In the genomic region with DNA sequence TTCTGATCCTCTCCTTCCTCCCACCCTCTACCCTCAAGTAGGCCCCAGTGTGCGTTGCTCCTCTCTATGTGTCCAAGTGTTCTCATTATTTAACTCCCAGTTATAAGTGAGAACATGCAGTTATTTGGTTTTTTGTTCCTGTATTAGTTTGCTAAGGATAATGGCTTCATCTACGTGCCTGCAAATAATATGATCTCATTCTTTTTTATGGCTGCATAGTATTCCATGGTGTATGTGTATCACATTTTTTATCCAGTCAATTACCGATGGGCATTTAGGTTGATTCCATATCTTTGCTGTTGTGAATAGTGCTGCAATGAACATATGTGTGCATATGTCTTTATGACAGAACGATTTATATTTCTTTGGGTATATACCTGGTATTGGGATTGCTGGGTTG, we compare ENCODE assay signal across 16 cellular contexts.
A peak's percentile ranks its signal among the peaks of the same experiment; 100 is the strongest.
DNase-seq lines count a peak whose midpoint lies in the region; ATAC-seq and TF ChIP-seq lines count a peak whose summit lies in the region.
"Had no signal": no experiment of that assay in that cellular context is flagged by ENCODE, and none has a peak within 500 bp of the region (broad histone marks: within the 10 kb centered on the region; RNA-seq: fewer than 3 reads in every experiment).

No MANE protein-coding gene starts in this region.

- H3K4me1 Mint-ChIP-seq in activated CD4-positive, alpha-beta T cell treated with anti-CD3 and anti-CD28 coated beads, Interleukin-2, amount 10 ng/mL, durations not matched to agents 7 days and 5 days: peaks cover 4% of the 10 kb centered on the region
- H3K4me1 Mint-ChIP-seq: CD4-positive, alpha-beta memory T cell; H9 had no signal

- no peak for TF ChIP-seq EP300 in esophagus muscularis mucosa (IDR thresholded peaks at IDR 0.05)

- 0 out of 4 replicates have a peak, but pooled peaks cover 0 to 4% of the 10 kb centered on the region in 2 experiments for H3K79me1 ChIP-seq in IMR-90 (ENCODE audit: low read depth in 1 of 2, low read length in 2 of 2)

- no peak overlapping the region for H3K9ac ChIP-seq in IMR-90 (ENCODE audit: low read depth, low read length)
- H3K9ac ChIP-seq: BLaER1 treated with 17β-estradiol and CSF1 and Interleukin-3, amounts not matched to agents 10 nM and 100 nM had no signal

- H2BK5ac ChIP-seq in IMR-90 (ENCODE audit: low read depth, low read length, poor library complexity, severe bottlenecking): no peak overlapping the region

- POLR2A ChIA-PET in IMR-90 (lab: Charles Lee; ENCODE audit: unreplicated experiment): no interaction called here
- POLR2A ChIA-PET in activated CD4-positive, alpha-beta T cell treated with anti-CD3 and anti-CD28 coated beads, Interleukin-2, amount 10 ng/mL, durations not matched to agents 7 days and 5 days (lab: Charles Lee): no interaction called here

- H3K14ac ChIP-seq in IMR-90 (replicated peaks; ENCODE audit: low read depth, low read length): no peak overlapping the region

- dilution Hi-C loops in IMR-90 (cut with HindIII; ENCODE audit: low sequenced_read_pairs, unreplicated experiment): no loop called here

- intact Hi-C loops in IMR-90 (cut with micrococcal nuclease): loop anchor here (5.0 kb wide), 2 partner anchors 65 to 100 kb away; no protein-coding TSS in a partner anchor
- intact Hi-C loops in esophagus muscularis mucosa (cut with DNase I): loop anchor here (5.0 kb wide), 1 partner anchor 100 kb away; no protein-coding TSS in a partner anchor
- intact Hi-C loops in prostate gland (cut with DNase I): loop anchor here (10.0 kb wide), 1 partner anchor 168 kb away; no protein-coding TSS in a partner anchor
- intact Hi-C loops in vagina (cut with DNase I): loop anchor here (10.0 kb wide), 1 partner anchor 62 kb away; no protein-coding TSS in a partner anchor

- no peak overlapping the region for H3K18ac ChIP-seq in IMR-90 (ENCODE audit: low read depth, low read length)

- in situ Hi-C loops in IMR-90 (cut with MboI; ENCODE audit: low sequenced_read_pairs): no loop called here

- peaks cover 9% of the 10 kb centered on the region for H3K4me1 ChIP-seq in IMR-90 (ENCODE audit: control insufficient read depth, insufficient read depth, low read length)
- peaks cover 27 to 42% (median 35%) of the 10 kb centered on the region in 4 donors for H3K4me1 ChIP-seq in esophagus muscularis mucosa
- H3K4me1 ChIP-seq in prostate gland (replicated peaks): no peaks in the 10 kb centered on the region
- peaks cover 49% of the 10 kb centered on the region for H3K4me1 ChIP-seq in vagina

- H3K9me3 Mint-ChIP-seq in activated CD4-positive, alpha-beta T cell treated with anti-CD3 and anti-CD28 coated beads, Interleukin-2, amount 10 ng/mL, durations not matched to agents 7 days and 5 days: peaks cover 5% of the 10 kb centered on the region

- no peak overlapping the region for H2AFZ ChIP-seq in IMR-90 (replicated peaks; ENCODE audit: low read length, poor library complexity)

- no peak overlapping the region for H2BK120ac ChIP-seq in IMR-90 (ENCODE audit: low read depth, low read length)

- H4K91ac ChIP-seq in IMR-90 (ENCODE audit: insufficient read depth, low read depth, low read length): 0 out of 2 replicates have a peak overlapping the region, but pooled peaks have one; percentile 2

- ATAC-seq in IMR-90 (ENCODE audit: low read depth): no peak
- ATAC-seq: GM12878, HepG2 had no signal

- DNase-seq in IMR-90: no peak
- DNase-seq in esophagus muscularis mucosa (ENCODE audit: extremely low spot score): no peak
- DNase-seq in prostate gland (ENCODE audit: low spot score): no peak
- DNase-seq in vagina (ENCODE audit: extremely low spot score in 2 of 2): no peak
- no peak for DNase-seq in activated CD4-positive, alpha-beta T cell treated with anti-CD3 and anti-CD28 coated beads, Interleukin-2, amount 10 ng/mL, durations not matched to agents 7 days and 5 days
- DNase-seq in CD1c-positive myeloid dendritic cell (ENCODE audit: extremely low spot score): no peak
- DNase-seq in NCI-H1436 (lab: John Stamatoyannopoulos, UW): no peak
- DNase-seq: 8988T; AML-193; CD4-positive, alpha-beta memory T cell; DMS79; GOT3; H9 had no signal

- CTCF ChIA-PET in IMR-90 (lab: Yijun Ruan, JAX): no interaction called here
- CTCF ChIA-PET in activated CD4-positive, alpha-beta T cell treated with anti-CD3 and anti-CD28 coated beads, Interleukin-2, amount 10 ng/mL, durations not matched to agents 7 days and 5 days (lab: Charles Lee): interaction anchor here (1.2 kb wide), 1 partner anchor 14 kb away, joined by 3 read pairs; no protein-coding TSS in a partner anchor

- H3K27me3 Mint-ChIP-seq in activated CD4-positive, alpha-beta T cell treated with anti-CD3 and anti-CD28 coated beads, Interleukin-2, amount 10 ng/mL, durations not matched to agents 7 days and 5 days: peaks cover 15% of the 10 kb centered on the region

- no peak overlapping the region for H3K56ac ChIP-seq in IMR-90 (ENCODE audit: extremely low read depth, insufficient read depth, low read length)

- no peak overlapping the region for H4K8ac ChIP-seq in IMR-90 (ENCODE audit: low read depth in 2 of 2, low read length in 2 of 2)

- BruUV-seq in IMR-90 (replicated peaks; lab: Mats Ljungman, UMichigan): no TSS peak

- H3K27ac Mint-ChIP-seq in activated CD4-positive, alpha-beta T cell treated with anti-CD3 and anti-CD28 coated beads, Interleukin-2, amount 10 ng/mL, durations not matched to agents 7 days and 5 days: no peak overlapping the region
- H3K27ac Mint-ChIP-seq: CD4-positive, alpha-beta memory T cell; H9 had no signal

- no peak overlapping the region for H2BK15ac ChIP-seq in IMR-90 (ENCODE audit: low read depth, low read length)

- no peak overlapping the region for H4K5ac ChIP-seq in IMR-90 (ENCODE audit: low read depth, low read length)

- no peak overlapping the region for H3K4me2 ChIP-seq in IMR-90 (ENCODE audit: low read depth, low read length)
- H3K4me2 ChIP-seq: BLaER1 treated with 17β-estradiol and CSF1 and Interleukin-3, amounts not matched to agents 10 nM and 100 nM had no signal

- no peaks in the 10 kb centered on the region for H4K20me1 ChIP-seq in IMR-90 (ENCODE audit: insufficient read depth, low read length)
- H4K20me1 ChIP-seq: BLaER1 treated with 17β-estradiol and CSF1 and Interleukin-3, amounts not matched to agents 10 nM and 100 nM had no signal

- no peak for TF ChIP-seq RAD21 in IMR-90 (IDR thresholded peaks at IDR 0.05; ENCODE audit: low read length)

- 0 out of 2 replicates have a peak overlapping the region, but pooled peaks have one; percentile 48 for H2BK20ac ChIP-seq in IMR-90 (ENCODE audit: low read depth, low read length)

- no peak overlapping the region for H3K23ac ChIP-seq in IMR-90 (ENCODE audit: low read depth, low read length)

- H3K36me3 ChIP-seq in IMR-90 (ENCODE audit: control insufficient read depth, insufficient read depth, low read length) (no peaks in the 10 kb centered on the region), esophagus muscularis mucosa (no peaks in the 10 kb centered on the region), prostate gland (no peaks in the 10 kb centered on the region), vagina (no peaks in the 10 kb centered on the region)
- H3K36me3 ChIP-seq: BLaER1 treated with 17β-estradiol and CSF1 and Interleukin-3, amounts not matched to agents 10 nM and 100 nM had no signal

- H2AK5ac ChIP-seq in IMR-90 (ENCODE audit: low read depth, low read length): no peak overlapping the region

- H3K9me1 ChIP-seq in IMR-90 (ENCODE audit: insufficient read depth, low read length): peaks cover 15% of the 10 kb centered on the region

- no peak overlapping the region for H3K27ac ChIP-seq in IMR-90 (ENCODE audit: insufficient read depth, low read length)
- peak overlapping the region in 3 of 4 donors; percentile 44 to 85 (median 78) for H3K27ac ChIP-seq in esophagus muscularis mucosa (replicated peaks in 1 of 4)
- H3K27ac ChIP-seq in prostate gland: peak overlapping the region; percentile 70 to 71
- peak overlapping the region; percentile 79 for H3K27ac ChIP-seq in vagina
- H3K27ac ChIP-seq: BLaER1 treated with 17β-estradiol and CSF1 and Interleukin-3, amounts not matched to agents 10 nM and 100 nM had no signal

- H3K4ac ChIP-seq in IMR-90 (ENCODE audit: low read depth, low read length): no peak overlapping the region

- H2AK9ac ChIP-seq in IMR-90 (replicated peaks; ENCODE audit: low read depth, low read length, poor library complexity): no peak overlapping the region

- no CpG with 5 or more reads among the region's 4 CpGs for WGBS in IMR-90 (ENCODE audit: extremely low coverage in 2 of 2, insufficient read length in 1 of 2), 2 experiments
- 100% methylated on average over 4 of the region's 4 CpGs for WGBS in esophagus muscularis mucosa
- WGBS in prostate gland: 84% methylated on average over 4 of the region's 4 CpGs

- TF ChIP-seq POLR2A in IMR-90 (IDR thresholded peaks at IDR 0.05; ENCODE audit: low read depth, low read length) (no peak), esophagus muscularis mucosa (IDR thresholded peaks at IDR 0.05; ENCODE audit: low read depth) (no peak), prostate gland (IDR thresholded peaks at IDR 0.05) (no peak), vagina (IDR thresholded peaks at IDR 0.05) (no peak)

- H3K9me3 ChIP-seq in IMR-90 (ENCODE audit: control insufficient read depth, insufficient read depth, low read length) (peaks cover 2% of the 10 kb centered on the region; the same call in 1 of the 2 replicates), esophagus muscularis mucosa (no peaks in the 10 kb centered on the region), prostate gland (no peaks in the 10 kb centered on the region), vagina (no peaks in the 10 kb centered on the region)

- no peak overlapping the region for H3K4me3 Mint-ChIP-seq in activated CD4-positive, alpha-beta T cell treated with anti-CD3 and anti-CD28 coated beads, Interleukin-2, amount 10 ng/mL, durations not matched to agents 7 days and 5 days
- H3K4me3 Mint-ChIP-seq: CD4-positive, alpha-beta memory T cell; H9 had no signal

- H3K36me3 Mint-ChIP-seq in activated CD4-positive, alpha-beta T cell treated with anti-CD3 and anti-CD28 coated beads, Interleukin-2, amount 10 ng/mL, durations not matched to agents 7 days and 5 days (ENCODE audit: low read depth): no peaks in the 10 kb centered on the region
- H3K36me3 Mint-ChIP-seq: CD4-positive, alpha-beta memory T cell had no signal

- H3K27me3 ChIP-seq in IMR-90 (ENCODE audit: control insufficient read depth, insufficient read depth, low read length) (no peaks in the 10 kb centered on the region), esophagus muscularis mucosa (no peaks in the 10 kb centered on the region), prostate gland (replicated peaks; ENCODE audit: insufficient read depth) (no peaks in the 10 kb centered on the region), vagina (no peaks in the 10 kb centered on the region)

- TF ChIP-seq CTCF in IMR-90 (conservative IDR thresholded peaks at IDR 0.05; ENCODE audit: low read depth, low read length) (no peak), esophagus muscularis mucosa (IDR thresholded peaks at IDR 0.05) (no peak), prostate gland (IDR thresholded peaks at IDR 0.05) (no peak), vagina (IDR thresholded peaks at IDR 0.05) (no peak)

- H3K4me3 ChIP-seq in IMR-90 (ENCODE audit: insufficient read depth, low read depth, low read length): no peak overlapping the region
- no peak overlapping the region for H3K4me3 ChIP-seq in esophagus muscularis mucosa
- no peak overlapping the region for H3K4me3 ChIP-seq in prostate gland
- no peak overlapping the region for H3K4me3 ChIP-seq in vagina
- H3K4me3 ChIP-seq: BLaER1 treated with 17β-estradiol and CSF1 and Interleukin-3, amounts not matched to agents 10 nM and 100 nM; GM12878 had no signal
